1 cellular context compared by ENCODE assay signal in the genomic region with DNA sequence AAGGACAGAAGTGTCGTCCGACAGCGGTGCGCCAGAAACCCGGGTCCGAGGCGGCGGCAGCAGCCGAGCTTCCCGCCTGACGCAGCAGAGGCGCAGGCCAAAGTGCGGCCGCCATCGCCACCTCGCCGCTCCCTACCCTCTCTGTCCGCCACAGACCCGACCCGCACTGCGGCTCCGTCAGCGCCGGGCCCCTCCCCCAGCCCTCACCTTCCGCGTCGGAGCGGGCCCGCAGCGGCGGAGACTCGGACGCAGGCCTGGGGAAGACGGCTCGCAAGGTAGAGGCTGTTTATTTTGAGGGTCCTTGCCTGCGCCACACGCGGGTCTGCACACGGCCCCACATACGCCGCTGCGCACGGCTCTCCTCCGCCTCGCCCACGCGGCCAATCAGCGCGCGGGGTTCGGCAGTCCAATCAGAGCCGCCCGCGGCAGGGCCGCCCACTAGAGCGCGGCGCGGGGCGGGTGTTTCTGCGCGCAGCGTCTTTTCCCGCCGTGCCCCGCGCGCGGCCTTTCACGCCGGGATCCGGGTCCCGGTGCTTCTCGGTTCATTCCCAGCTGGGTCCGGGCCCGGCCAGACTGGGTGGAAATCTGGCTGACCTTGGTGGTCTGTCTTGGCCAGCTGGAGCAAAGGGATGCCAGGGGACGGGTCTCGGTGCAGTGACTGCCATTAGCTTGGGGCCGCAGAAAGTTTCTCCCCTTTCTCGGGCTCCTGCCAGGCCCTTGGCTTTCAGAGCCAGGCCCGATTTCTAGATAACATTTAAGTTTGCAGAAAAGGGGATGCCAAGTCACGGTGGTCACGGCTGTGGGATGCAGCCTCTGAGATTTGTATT.
TF ChIP-seq lines count a peak whose summit lies in the region.

Gene CNBP (minus strand): TSS at position 328 of the 827 bp plus-strand sequence. CDS start 12,139 bp downstream, outside the sequence.

TF ChIP-seq in WTC11, 78 proteins besides CTCF, POLR2A, EP300 and RAD21 (continued from another document and continues in another):
- TF ChIP-seq ZNF425 (CRISPR knock-in tag; conservative IDR thresholded peaks at IDR 0.05) (no peak), ZNF317 (CRISPR knock-in tag; IDR thresholded peaks at IDR 0.05; ENCODE audit: borderline replicate concordance, low read depth) (no peak), ARID4B (CRISPR knock-in tag; IDR thresholded peaks at IDR 0.05; ENCODE audit: borderline replicate concordance) (no peak; the same call in none of the 2 replicates), MYBL2 (CRISPR knock-in tag; IDR thresholded peaks at IDR 0.05) (0 out of 2 replicates have a peak, but pooled peaks have one; percentile 88), JUN (CRISPR knock-in tag; IDR thresholded peaks at IDR 0.05) (peak; percentile 72), GTF2I (CRISPR knock-in tag; conservative IDR thresholded peaks at IDR 0.05) (no peak), USF1 (CRISPR knock-in tag; IDR thresholded peaks at IDR 0.05) (peak; percentile 57; the same call in 1 of the 2 replicates), E2F4 (CRISPR knock-in tag; IDR thresholded peaks at IDR 0.05; ENCODE audit: borderline replicate concordance, low read depth) (peak; percentile 75; the same call in 1 of the 2 replicates), NR1H2 (CRISPR knock-in tag; IDR thresholded peaks at IDR 0.05) (no peak), ZNF416 (CRISPR knock-in tag; IDR thresholded peaks at IDR 0.05) (no peak), SMAD3 (CRISPR knock-in tag; IDR thresholded peaks at IDR 0.05; ENCODE audit: borderline replicate concordance) (peak; percentile 81; the same call in 1 of the 2 replicates), JAZF1 (CRISPR knock-in tag; IDR thresholded peaks at IDR 0.05) (no peak), OVOL2 (CRISPR knock-in tag; IDR thresholded peaks at IDR 0.05; ENCODE audit: borderline replicate concordance) (no peak), ETV6 (CRISPR knock-in tag; IDR thresholded peaks at IDR 0.05) (0 out of 2 replicates have a peak, but pooled peaks have one; percentile 23), ZNF396 (CRISPR knock-in tag; IDR thresholded peaks at IDR 0.05; ENCODE audit: borderline replicate concordance) (no peak), EMX1 (CRISPR knock-in tag; IDR thresholded peaks at IDR 0.05) (no peak), NR3C1 (CRISPR knock-in tag; conservative IDR thresholded peaks at IDR 0.05; ENCODE audit: low read depth) (0 out of 2 replicates have a peak, but pooled peaks have one; percentile 55), ZNF232 (CRISPR knock-in tag; IDR thresholded peaks at IDR 0.05) (no peak; the same call in 1 of the 2 replicates), GRHL2 (CRISPR knock-in tag; IDR thresholded peaks at IDR 0.05; ENCODE audit: insufficient replicate concordance, severe bottlenecking) (no peak), FOXJ3 (CRISPR knock-in tag; IDR thresholded peaks at IDR 0.05; ENCODE audit: borderline replicate concordance) (no peak), ZSCAN18 (CRISPR knock-in tag; IDR thresholded peaks at IDR 0.05) (no peak), FOXP1 (CRISPR knock-in tag; IDR thresholded peaks at IDR 0.05; ENCODE audit: borderline replicate concordance) (peak; percentile 83)
- TF ChIP-seq, protein P1, sequence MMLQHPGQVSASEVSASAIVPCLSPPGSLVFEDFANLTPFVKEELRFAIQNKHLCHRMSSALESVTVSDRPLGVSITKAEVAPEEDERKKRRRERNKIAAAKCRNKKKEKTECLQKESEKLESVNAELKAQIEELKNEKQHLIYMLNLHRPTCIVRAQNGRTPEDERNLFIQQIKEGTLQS (CRISPR knock-in tag; conservative IDR thresholded peaks at IDR 0.05), result no peak
- TF ChIP-seq, protein P2, sequence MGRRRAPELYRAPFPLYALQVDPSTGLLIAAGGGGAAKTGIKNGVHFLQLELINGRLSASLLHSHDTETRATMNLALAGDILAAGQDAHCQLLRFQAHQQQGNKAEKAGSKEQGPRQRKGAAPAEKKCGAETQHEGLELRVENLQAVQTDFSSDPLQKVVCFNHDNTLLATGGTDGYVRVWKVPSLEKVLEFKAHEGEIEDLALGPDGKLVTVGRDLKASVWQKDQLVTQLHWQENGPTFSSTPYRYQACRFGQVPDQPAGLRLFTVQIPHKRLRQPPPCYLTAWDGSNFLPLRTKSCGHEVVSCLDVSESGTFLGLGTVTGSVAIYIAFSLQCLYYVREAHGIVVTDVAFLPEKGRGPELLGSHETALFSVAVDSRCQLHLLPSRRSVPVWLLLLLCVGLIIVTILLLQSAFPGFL (CRISPR knock-in tag; IDR thresholded peaks at IDR 0.05; ENCODE audit: borderline replicate concordance), result 0 out of 2 replicates have a peak, but pooled peaks have one; percentile 13
- TF ChIP-seq, protein P3, sequence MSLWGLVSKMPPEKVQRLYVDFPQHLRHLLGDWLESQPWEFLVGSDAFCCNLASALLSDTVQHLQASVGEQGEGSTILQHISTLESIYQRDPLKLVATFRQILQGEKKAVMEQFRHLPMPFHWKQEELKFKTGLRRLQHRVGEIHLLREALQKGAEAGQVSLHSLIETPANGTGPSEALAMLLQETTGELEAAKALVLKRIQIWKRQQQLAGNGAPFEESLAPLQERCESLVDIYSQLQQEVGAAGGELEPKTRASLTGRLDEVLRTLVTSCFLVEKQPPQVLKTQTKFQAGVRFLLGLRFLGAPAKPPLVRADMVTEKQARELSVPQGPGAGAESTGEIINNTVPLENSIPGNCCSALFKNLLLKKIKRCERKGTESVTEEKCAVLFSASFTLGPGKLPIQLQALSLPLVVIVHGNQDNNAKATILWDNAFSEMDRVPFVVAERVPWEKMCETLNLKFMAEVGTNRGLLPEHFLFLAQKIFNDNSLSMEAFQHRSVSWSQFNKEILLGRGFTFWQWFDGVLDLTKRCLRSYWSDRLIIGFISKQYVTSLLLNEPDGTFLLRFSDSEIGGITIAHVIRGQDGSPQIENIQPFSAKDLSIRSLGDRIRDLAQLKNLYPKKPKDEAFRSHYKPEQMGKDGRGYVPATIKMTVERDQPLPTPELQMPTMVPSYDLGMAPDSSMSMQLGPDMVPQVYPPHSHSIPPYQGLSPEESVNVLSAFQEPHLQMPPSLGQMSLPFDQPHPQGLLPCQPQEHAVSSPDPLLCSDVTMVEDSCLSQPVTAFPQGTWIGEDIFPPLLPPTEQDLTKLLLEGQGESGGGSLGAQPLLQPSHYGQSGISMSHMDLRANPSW (CRISPR knock-in tag; conservative IDR thresholded peaks at IDR 0.05; ENCODE audit: low read depth), result 0 out of 2 replicates have a peak, but pooled peaks have one; percentile 15
- TF ChIP-seq, protein P4, sequence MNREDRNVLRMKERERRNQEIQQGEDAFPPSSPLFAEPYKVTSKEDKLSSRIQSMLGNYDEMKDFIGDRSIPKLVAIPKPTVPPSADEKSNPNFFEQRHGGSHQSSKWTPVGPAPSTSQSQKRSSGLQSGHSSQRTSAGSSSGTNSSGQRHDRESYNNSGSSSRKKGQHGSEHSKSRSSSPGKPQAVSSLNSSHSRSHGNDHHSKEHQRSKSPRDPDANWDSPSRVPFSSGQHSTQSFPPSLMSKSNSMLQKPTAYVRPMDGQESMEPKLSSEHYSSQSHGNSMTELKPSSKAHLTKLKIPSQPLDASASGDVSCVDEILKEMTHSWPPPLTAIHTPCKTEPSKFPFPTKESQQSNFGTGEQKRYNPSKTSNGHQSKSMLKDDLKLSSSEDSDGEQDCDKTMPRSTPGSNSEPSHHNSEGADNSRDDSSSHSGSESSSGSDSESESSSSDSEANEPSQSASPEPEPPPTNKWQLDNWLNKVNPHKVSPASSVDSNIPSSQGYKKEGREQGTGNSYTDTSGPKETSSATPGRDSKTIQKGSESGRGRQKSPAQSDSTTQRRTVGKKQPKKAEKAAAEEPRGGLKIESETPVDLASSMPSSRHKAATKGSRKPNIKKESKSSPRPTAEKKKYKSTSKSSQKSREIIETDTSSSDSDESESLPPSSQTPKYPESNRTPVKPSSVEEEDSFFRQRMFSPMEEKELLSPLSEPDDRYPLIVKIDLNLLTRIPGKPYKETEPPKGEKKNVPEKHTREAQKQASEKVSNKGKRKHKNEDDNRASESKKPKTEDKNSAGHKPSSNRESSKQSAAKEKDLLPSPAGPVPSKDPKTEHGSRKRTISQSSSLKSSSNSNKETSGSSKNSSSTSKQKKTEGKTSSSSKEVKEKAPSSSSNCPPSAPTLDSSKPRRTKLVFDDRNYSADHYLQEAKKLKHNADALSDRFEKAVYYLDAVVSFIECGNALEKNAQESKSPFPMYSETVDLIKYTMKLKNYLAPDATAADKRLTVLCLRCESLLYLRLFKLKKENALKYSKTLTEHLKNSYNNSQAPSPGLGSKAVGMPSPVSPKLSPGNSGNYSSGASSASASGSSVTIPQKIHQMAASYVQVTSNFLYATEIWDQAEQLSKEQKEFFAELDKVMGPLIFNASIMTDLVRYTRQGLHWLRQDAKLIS (CRISPR knock-in tag; IDR thresholded peaks at IDR 0.05; ENCODE audit: borderline replicate concordance), result peak; percentile 37; the same call in 1 of the 2 replicates
- TF ChIP-seq, protein P5, sequence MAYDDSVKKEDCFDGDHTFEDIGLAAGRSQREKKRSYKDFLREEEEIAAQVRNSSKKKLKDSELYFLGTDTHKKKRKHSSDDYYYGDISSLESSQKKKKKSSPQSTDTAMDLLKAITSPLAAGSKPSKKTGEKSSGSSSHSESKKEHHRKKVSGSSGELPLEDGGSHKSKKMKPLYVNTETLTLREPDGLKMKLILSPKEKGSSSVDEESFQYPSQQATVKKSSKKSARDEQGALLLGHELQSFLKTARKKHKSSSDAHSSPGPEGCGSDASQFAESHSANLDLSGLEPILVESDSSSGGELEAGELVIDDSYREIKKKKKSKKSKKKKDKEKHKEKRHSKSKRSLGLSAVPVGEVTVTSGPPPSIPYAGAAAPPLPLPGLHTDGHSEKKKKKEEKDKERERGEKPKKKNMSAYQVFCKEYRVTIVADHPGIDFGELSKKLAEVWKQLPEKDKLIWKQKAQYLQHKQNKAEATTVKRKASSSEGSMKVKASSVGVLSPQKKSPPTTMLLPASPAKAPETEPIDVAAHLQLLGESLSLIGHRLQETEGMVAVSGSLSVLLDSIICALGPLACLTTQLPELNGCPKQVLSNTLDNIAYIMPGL (CRISPR knock-in tag; IDR thresholded peaks at IDR 0.05), result peak; percentile 96
